8 cellular contexts compared by ENCODE assay signal in genomic region chr17:34146440-34147043, GRCh38.
DNase-seq lines count a peak whose midpoint lies in the region; ATAC-seq and TF ChIP-seq lines count a peak whose summit lies in the region.

No MANE protein-coding gene starts in this region.

- no peak overlapping the region for H3K27ac Mint-ChIP-seq in glutamatergic neuron (ENCODE audit: unreplicated experiment)

- H3K4me3 Mint-ChIP-seq in glutamatergic neuron (ENCODE audit: unreplicated experiment): no peak overlapping the region

- ATAC-seq in HG03196 (IDR thresholded peaks at IDR 0.05; ENCODE audit: unreplicated experiment): no peak

- H3K4me1 Mint-ChIP-seq in glutamatergic neuron (ENCODE audit: low read depth, unreplicated experiment): peaks cover 3% of the 10 kb centered on the region

- peaks cover 5% of the 10 kb centered on the region for H3K9me3 Mint-ChIP-seq in glutamatergic neuron (ENCODE audit: unreplicated experiment)

- peaks cover 2% of the 10 kb centered on the region for H3K27me3 Mint-ChIP-seq in glutamatergic neuron (ENCODE audit: unreplicated experiment)

- DNase-seq in NCI-H524 (lab: John Stamatoyannopoulos, UW): peak; percentile 21 to 31
- no peak for DNase-seq in NCI-H524 treated with DMSO at 0.1 percent for 48 hours (lab: John Stamatoyannopoulos, UW)
- DNase-seq in NCI-H526 treated with DMSO at 0.1 percent for 48 hours (lab: John Stamatoyannopoulos, UW): peak; percentile 33
- peak; percentile 7 for DNase-seq in activated T-cell treated with anti-CD3 and anti-CD28 coated beads for 4 hours
- peak; percentile 81 for DNase-seq in glutamatergic neuron
- DNase-seq in stimulated activated CD4-positive, alpha-beta T cell treated with anti-CD3 and anti-CD28 coated beads, Interleukin-15, amount 100 ng/mL, for 1 hour (ENCODE audit: low read depth in 1 of 2, low spot score in 1 of 2): peak; percentile 4 to 19
- no peak for DNase-seq in SKM-1 (lab: John Stamatoyannopoulos, UW; ENCODE audit: unreplicated experiment)

- peak; percentile 78 for TF ChIP-seq CTCF in glutamatergic neuron (IDR thresholded peaks at IDR 0.05; ENCODE audit: partially characterized antibody, unreplicated experiment)

- H3K36me3 Mint-ChIP-seq in glutamatergic neuron (ENCODE audit: unreplicated experiment): no peaks in the 10 kb centered on the region

Comparison
In these comparisons a context has a peak if more than half of its experiments do, and no peak if none do; other contexts are left out.
1. DNase-seq: peak in NCI-H524 (2 of 2), NCI-H526 treated with DMSO at 0.1 percent for 48 hours (single experiment), activated T-cell treated with anti-CD3 and anti-CD28 coated beads for 4 hours (single experiment), glutamatergic neuron (single experiment) and stimulated activated CD4-positive, alpha-beta T cell treated with anti-CD3 and anti-CD28 coated beads, Interleukin-15, amount 100 ng/mL, for 1 hour (2 of 2); none in NCI-H524 treated with DMSO at 0.1 percent for 48 hours (single experiment) and SKM-1 (single experiment).